13 cellular contexts compared by ENCODE assay signal in genomic region chr2:12498703-12499102, GRCh38.
DNase-seq lines count a peak whose midpoint lies in the region; ATAC-seq and TF ChIP-seq lines count a peak whose summit lies in the region.
"Had no signal": no experiment of that assay in that cellular context is flagged by ENCODE, and none has a peak within 500 bp of the region (broad histone marks: within the 10 kb centered on the region; RNA-seq: fewer than 3 reads in every experiment).

No MANE protein-coding gene starts in this region.

- H3K9me3 Mint-ChIP-seq in activated naive CD4-positive, alpha-beta T cell treated with anti-CD3 and anti-CD28 coated beads, Interleukin-2, amount 50 U/mL, for 24 hours = peaks cover 11% of the 10 kb centered on the region
- H3K9me3 Mint-ChIP-seq in stimulated activated memory B cell treated with anti-CD40 and anti-IgM and Interleukin-4, amounts not matched to agents 10 μg/mL and 1 μg/mL and 100 μg/mL, for 72 hours = peaks cover 3% of the 10 kb centered on the region
- H3K9me3 Mint-ChIP-seq: nephron progenitor cell had no signal

- H3K27me3 Mint-ChIP-seq in activated naive CD4-positive, alpha-beta T cell treated with anti-CD3 and anti-CD28 coated beads, Interleukin-2, amount 50 U/mL, for 24 hours = no peaks in the 10 kb centered on the region
- no peaks in the 10 kb centered on the region for H3K27me3 Mint-ChIP-seq in stimulated activated memory B cell treated with anti-CD40 and anti-IgM and Interleukin-4, amounts not matched to agents 10 μg/mL and 1 μg/mL and 100 μg/mL, for 72 hours
- H3K27me3 Mint-ChIP-seq: B cell had no signal

- H3K4me3 Mint-ChIP-seq in activated naive CD4-positive, alpha-beta T cell treated with anti-CD3 and anti-CD28 coated beads, Interleukin-2, amount 50 U/mL, for 24 hours = peak overlapping the region; percentile 64
- no peak overlapping the region for H3K4me3 Mint-ChIP-seq in stimulated activated memory B cell treated with anti-CD40 and anti-IgM and Interleukin-4, amounts not matched to agents 10 μg/mL and 1 μg/mL and 100 μg/mL, for 72 hours
- H3K4me3 Mint-ChIP-seq: nephron progenitor cell had no signal

- ATAC-seq in stimulated activated memory B cell treated with anti-CD40 and anti-IgM and Interleukin-4, amounts not matched to agents 10 μg/mL and 1 μg/mL and 100 μg/mL, for 72 hours = no peak
- ATAC-seq in HG03097 (IDR thresholded peaks at IDR 0.05; ENCODE audit: low FRiP score, unreplicated experiment) (no peak), GM21381 (IDR thresholded peaks at IDR 0.05; ENCODE audit: unreplicated experiment) (no peak)

- no peak for TF ChIP-seq CTCF in fibroblast of pulmonary artery (IDR thresholded peaks at IDR 0.05; ENCODE audit: low read length, missing control alignments)

- no peak for DNase-seq in activated naive CD4-positive, alpha-beta T cell (lab: John Stamatoyannopoulos, UW)
- peak; percentile 31 for DNase-seq in SW480 (ENCODE audit: low spot score)
- peak; percentile 49 for DNase-seq in fibroblast of pulmonary artery (ENCODE audit: low read depth)
- no peak for DNase-seq in NCI-H774 (lab: John Stamatoyannopoulos, UW)
- DNase-seq: activated CD8-positive, alpha-beta memory T cell treated with anti-CD3 and anti-CD28 coated beads, Interleukin-2, amount 50 U/mL, for 48 hours; erythroblast; NCI-H1436 treated with DMSO at 0.1 percent for 48 hours; nephron progenitor cell had no signal

- H3K4me1 Mint-ChIP-seq in activated naive CD4-positive, alpha-beta T cell treated with anti-CD3 and anti-CD28 coated beads, Interleukin-2, amount 50 U/mL, for 24 hours = peaks cover 94% of the 10 kb centered on the region
- H3K4me1 Mint-ChIP-seq in stimulated activated memory B cell treated with anti-CD40 and anti-IgM and Interleukin-4, amounts not matched to agents 10 μg/mL and 1 μg/mL and 100 μg/mL, for 72 hours = peaks cover 70% of the 10 kb centered on the region

- peaks cover 7% of the 10 kb centered on the region for H3K36me3 Mint-ChIP-seq in activated naive CD4-positive, alpha-beta T cell treated with anti-CD3 and anti-CD28 coated beads, Interleukin-2, amount 50 U/mL, for 24 hours
- no peaks in the 10 kb centered on the region for H3K36me3 Mint-ChIP-seq in stimulated activated memory B cell treated with anti-CD40 and anti-IgM and Interleukin-4, amounts not matched to agents 10 μg/mL and 1 μg/mL and 100 μg/mL, for 72 hours

- H3K4me3 ChIP-seq in fibroblast of pulmonary artery (replicated peaks; ENCODE audit: low read depth, low read length) = no peak overlapping the region

- peak overlapping the region; percentile 4 for H3K27ac Mint-ChIP-seq in activated naive CD4-positive, alpha-beta T cell treated with anti-CD3 and anti-CD28 coated beads, Interleukin-2, amount 50 U/mL, for 24 hours
- H3K27ac Mint-ChIP-seq in stimulated activated memory B cell treated with anti-CD40 and anti-IgM and Interleukin-4, amounts not matched to agents 10 μg/mL and 1 μg/mL and 100 μg/mL, for 72 hours = peak overlapping the region; percentile 59
- H3K27ac Mint-ChIP-seq: B cell, nephron progenitor cell had no signal

Comparison
In these comparisons a context has a peak if more than half of its experiments do, and no peak if none do; other contexts are left out.
1. DNase-seq: peak in SW480 (single experiment) and fibroblast of pulmonary artery (single experiment); none in activated naive CD4-positive, alpha-beta T cell (0 of 4) and NCI-H774 (single experiment).